Comparison of ENCODE assay signal across 25 cellular contexts in the genomic region with DNA sequence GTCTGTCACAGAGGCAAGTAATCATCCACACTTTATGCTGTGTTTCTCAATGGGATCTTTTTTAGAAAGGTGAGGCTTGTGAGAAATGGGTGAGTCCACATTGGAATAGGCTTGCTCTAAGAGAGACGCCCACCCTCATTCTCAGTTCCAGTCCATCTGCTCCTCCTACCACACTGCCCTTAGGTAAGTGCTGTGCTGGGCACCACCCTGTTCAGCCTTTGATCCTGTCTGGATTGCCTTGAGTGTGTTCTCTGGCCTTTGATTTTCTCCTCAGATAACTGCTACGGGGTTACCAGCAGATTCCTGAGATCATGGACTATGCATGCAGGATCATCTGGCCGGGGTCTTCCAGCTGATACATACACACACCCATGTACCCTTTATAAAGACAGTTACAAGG.
DNase-seq lines count a peak whose midpoint lies in the region; ATAC-seq, FAIRE-seq and TF ChIP-seq lines count a peak whose summit lies in the region.
"Had no signal": no experiment of that assay in that cellular context is flagged by ENCODE, and none has a peak within 500 bp of the region (broad histone marks: within the 10 kb centered on the region; RNA-seq: fewer than 3 reads in every experiment).

No MANE protein-coding gene starts in this region.

- H3K4me3 ChIP-seq in mucosa of descending colon (no peak overlapping the region), small intestine (ENCODE audit: low read depth in 1 of 2, low read length in 2 of 2) (no peak overlapping the region), dorsolateral prefrontal cortex (no peak overlapping the region)
- H3K4me3 ChIP-seq: A549; BLaER1 treated with 17β-estradiol and CSF1 and Interleukin-3, amounts not matched to agents 10 nM and 100 nM; GM23338 had no signal

- no peak for DNase-seq in GM12891 (ENCODE audit: insufficient read length, low spot score)
- peak; percentile 67 for DNase-seq in islet precursor cell
- DNase-seq in mucosa of descending colon, result peak in 2 of 3 donors; percentile 30 to 37
- DNase-seq in small intestine, result peak; percentile 15
- DNase-seq in dorsolateral prefrontal cortex, result no peak
- no peak for DNase-seq in immature natural killer cell
- DNase-seq: 8988T; ACHN; AML-193; BE2C; CD4-positive, alpha-beta T cell; CD8-positive, alpha-beta memory T cell; DMS 273 treated with DMSO at 0.1 percent for 48 hours; DMS53; DMS79 treated with DMSO at 0.1 percent for 48 hours; GF-D8; H9 had no signal

- no peak overlapping the region for H3K27ac Mint-ChIP-seq in immature natural killer cell
- H3K27ac Mint-ChIP-seq: CD4-positive, alpha-beta T cell; CD8-positive, alpha-beta memory T cell; GM23338; H9 had no signal

- peaks cover 0 to 3% (median 2%) of the 10 kb centered on the region in 3 donors for H3K27me3 Mint-ChIP-seq in immature natural killer cell (ENCODE audit: low read depth in 3 of 3)
- H3K27me3 Mint-ChIP-seq: CD4-positive, alpha-beta T cell; CD8-positive, alpha-beta memory T cell had no signal

- H3K36me3 ChIP-seq in mucosa of descending colon (ENCODE audit: low read depth), result no peaks in the 10 kb centered on the region
- peaks cover 2% of the 10 kb centered on the region in 2 donors for H3K36me3 ChIP-seq in small intestine (ENCODE audit: control insufficient read depth in 2 of 2, insufficient read depth in 2 of 2, low read length in 2 of 2)
- H3K36me3 ChIP-seq: BE2C had no signal

- H3K36me3 Mint-ChIP-seq in immature natural killer cell, result peaks cover 3 to 10% (median 3%) of the 10 kb centered on the region in 3 donors

- intact Hi-C loops in mucosa of descending colon (cut with DNase I, micrococcal nuclease) (no loop called here), dorsolateral prefrontal cortex (cut with DNase I) (no loop called here)

- ATAC-seq in mucosa of descending colon (peak; percentile 83), GM18519 (IDR thresholded peaks at IDR 0.05; ENCODE audit: low FRiP score, unreplicated experiment) (no peak)
- ATAC-seq: A549, GM23338, HCT116 had no signal

- H3K9me3 ChIP-seq in mucosa of descending colon, result no peaks in the 10 kb centered on the region
- H3K9me3 ChIP-seq in small intestine (ENCODE audit: control insufficient read depth, low read depth), result no peaks in the 10 kb centered on the region
- H3K9me3 ChIP-seq: A549; BE2C; BLaER1 treated with 17β-estradiol and CSF1 and Interleukin-3, amounts not matched to agents 10 nM and 100 nM had no signal

- FAIRE-seq in GM12891 (lab: Jason Lieb, UNC) (peak; percentile 13), small intestine (lab: Jason Lieb, UNC) (no peak)
- FAIRE-seq: A549, D721Med, GM12892 had no signal

- no peak for TF ChIP-seq CTCF in mucosa of descending colon (IDR thresholded peaks at IDR 0.05)
- no peak for TF ChIP-seq CTCF in dorsolateral prefrontal cortex (IDR thresholded peaks at IDR 0.05 in 54 of 56, conservative IDR thresholded peaks at IDR 0.05 in 2 of 56; ENCODE audit: low read depth in 1 of 56, partially characterized antibody in 56 of 56)

- no peak for TF ChIP-seq POLR2A in GM12891 (IDR thresholded peaks at IDR 0.05; ENCODE audit: low read depth, low read length)

- no peaks in the 10 kb centered on the region for H3K4me1 ChIP-seq in mucosa of descending colon (ENCODE audit: low read depth)
- H3K4me1 ChIP-seq in small intestine (ENCODE audit: control insufficient read depth in 2 of 2, insufficient read depth in 1 of 2, low read depth in 1 of 2, low read length in 1 of 2), result no peaks in the 10 kb centered on the region
- H3K4me1 ChIP-seq: A549, BE2C had no signal

- H3K27me3 ChIP-seq in small intestine (ENCODE audit: control insufficient read depth in 2 of 2, insufficient read depth in 2 of 2, low read length in 2 of 2) (no peaks in the 10 kb centered on the region), dorsolateral prefrontal cortex (no peaks in the 10 kb centered on the region)
- H3K27me3 ChIP-seq: BE2C; BLaER1 treated with 17β-estradiol and CSF1 and Interleukin-3, amounts not matched to agents 10 nM and 100 nM had no signal

- H3K4me1 Mint-ChIP-seq in immature natural killer cell, result peaks cover 0 to 19% of the 10 kb centered on the region in 2 donors

- WGBS in small intestine, 3 donors, result 66 to 81% (median 79%) methylated on average over 3 of the region's 3 CpGs

- H3K9me3 Mint-ChIP-seq in immature natural killer cell, result no peaks in the 10 kb centered on the region
- H3K9me3 Mint-ChIP-seq: CD14-positive monocyte; CD4-positive, alpha-beta T cell; CD8-positive, alpha-beta memory T cell; GM23338; H9 had no signal

- H3K4me3 Mint-ChIP-seq in immature natural killer cell, result no peak overlapping the region
- H3K4me3 Mint-ChIP-seq: CD14-positive monocyte; CD4-positive, alpha-beta T cell; CD8-positive, alpha-beta memory T cell; GM23338; H9 had no signal

- H3K27ac ChIP-seq in small intestine (ENCODE audit: low read depth in 1 of 2, low read length in 1 of 2) (no peak overlapping the region), dorsolateral prefrontal cortex (no peak overlapping the region)
- H3K27ac ChIP-seq: A549; BLaER1 treated with 17β-estradiol and CSF1 and Interleukin-3, amounts not matched to agents 10 nM and 100 nM had no signal

TF ChIP-seq in GM12891, 5 proteins besides CTCF, POLR2A, EP300 and RAD21:
- TF ChIP-seq POLR2AphosphoS5 (IDR thresholded peaks at IDR 0.05; ENCODE audit: low read depth, low read length) (no peak), PAX5 (IDR thresholded peaks at IDR 0.05; ENCODE audit: insufficient read depth, low read length, severe bottlenecking) (no peak), SPI1 (IDR thresholded peaks at IDR 0.05; ENCODE audit: low read depth, low read length) (no peak), POU2F2 (IDR thresholded peaks at IDR 0.05; ENCODE audit: low read depth, low read length) (no peak), TAF1 (IDR thresholded peaks at IDR 0.05; ENCODE audit: low read depth, low read length) (no peak)

Comparison
In these comparisons a context has a peak if more than half of its experiments do, and no peak if none do; other contexts are left out.
1. DNase-seq: peak in islet precursor cell (single experiment), mucosa of descending colon (2 of 3) and small intestine (single experiment); none in GM12891 (single experiment), dorsolateral prefrontal cortex (0 of 10) and immature natural killer cell (0 of 3).